24 cellular contexts compared by ENCODE assay signal in the genomic region with DNA sequence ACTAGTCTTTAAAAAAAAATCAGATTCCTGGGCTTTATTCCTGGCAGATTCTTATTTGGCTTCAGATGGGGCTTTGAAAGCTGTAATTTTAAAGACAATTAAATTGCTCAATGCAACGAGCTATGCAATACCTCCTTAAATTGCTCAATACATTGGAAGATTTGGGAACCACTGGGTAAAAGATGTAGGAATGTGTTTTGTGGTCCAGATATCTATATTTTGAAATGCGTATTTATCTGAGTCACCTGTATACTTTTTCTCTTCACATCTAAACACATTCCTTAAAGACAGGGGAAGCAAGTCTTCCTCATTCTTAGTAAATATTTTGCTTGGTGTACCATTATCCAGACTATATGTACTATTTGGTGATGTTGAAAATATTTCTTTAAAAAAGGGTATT. TPM values are rescaled to one million over a fixed set of nuclear protein-coding genes. Genes with fewer than 3 reads are reported as not detected.
A peak's percentile ranks its signal among the peaks of the same experiment; 100 is the strongest.
DNase-seq lines count a peak whose midpoint lies in the region; ATAC-seq and TF ChIP-seq lines count a peak whose summit lies in the region.
"Had no signal": no experiment of that assay in that cellular context is flagged by ENCODE, and none has a peak within 500 bp of the region (broad histone marks: within the 10 kb centered on the region; RNA-seq: fewer than 3 reads in every experiment).

No MANE protein-coding gene starts in this region.

- no peak overlapping the region for H3K18ac ChIP-seq in IMR-90 (ENCODE audit: low read depth, low read length)

- no peak for TF ChIP-seq CTCF in IMR-90 (conservative IDR thresholded peaks at IDR 0.05; ENCODE audit: low read depth, low read length)
- no peak for TF ChIP-seq CTCF in cardiac fibroblast (IDR thresholded peaks at IDR 0.05; ENCODE audit: low read depth, low read length)
- TF ChIP-seq CTCF in WTC11 (IDR thresholded peaks at IDR 0.05): no peak

- intact Hi-C loops in IMR-90 (cut with micrococcal nuclease): no loop called here

- H3K79me1 ChIP-seq in IMR-90 (ENCODE audit: low read depth in 1 of 2, low read length in 2 of 2): peaks cover 4 to 17% of the 10 kb centered on the region in 2 experiments; a peak in 3 of 4 replicates

- CTCF ChIA-PET in IMR-90 (lab: Yijun Ruan, JAX): interaction anchor here (0.6 kb wide), 1 partner anchor 21 kb away, joined by 3 read pairs; no protein-coding TSS in a partner anchor
- CTCF ChIA-PET in WTC11 (lab: Charles Lee): interaction anchor here (1.3 kb wide), 1 partner anchor 213 kb away, joined by 4 read pairs; the partner anchor contains the start of gene MAP3K5

- H3K9me1 ChIP-seq in IMR-90 (ENCODE audit: insufficient read depth, low read length): 0 out of 2 replicates have a peak, but pooled peaks cover 3% of the 10 kb centered on the region

- WGBS in IMR-90 (ENCODE audit: extremely low coverage in 2 of 2, insufficient read length in 1 of 2), 2 experiments: no CpG with 5 or more reads among the region's 2 CpGs

- no peak overlapping the region; the same call in 1 of the 2 replicates for H3K27ac ChIP-seq in IMR-90 (ENCODE audit: insufficient read depth, low read length)
- H3K27ac ChIP-seq: A549, Peyer's patch, SJCRH30 had no signal

- H3K9me3 ChIP-seq in IMR-90 (ENCODE audit: control insufficient read depth, insufficient read depth, low read length): no peaks in the 10 kb centered on the region
- H3K9me3 ChIP-seq: A549, Peyer's patch, SJCRH30 had no signal

- H4K91ac ChIP-seq in IMR-90 (ENCODE audit: insufficient read depth, low read depth, low read length): no peak overlapping the region

- H3K56ac ChIP-seq in IMR-90 (ENCODE audit: extremely low read depth, insufficient read depth, low read length): peak overlapping the region; percentile 63; the same call in 1 of the 2 replicates

- no peaks in the 10 kb centered on the region for H3K27me3 ChIP-seq in IMR-90 (ENCODE audit: control insufficient read depth, insufficient read depth, low read length)
- H3K27me3 ChIP-seq: Peyer's patch, SJCRH30 had no signal

- peak overlapping the region; percentile 73 for H2BK5ac ChIP-seq in IMR-90 (ENCODE audit: low read depth, low read length, poor library complexity, severe bottlenecking)

- H3K27me3 Mint-ChIP-seq in WTC11 (ENCODE audit: low read depth): no peaks in the 10 kb centered on the region; the same call in 1 of the 2 replicates
- H3K27me3 Mint-ChIP-seq: CD4-positive, CD25-positive, alpha-beta regulatory T cell; IgD-negative memory B cell; T-cell had no signal

- H2BK15ac ChIP-seq in IMR-90 (ENCODE audit: low read depth, low read length): no peak overlapping the region; the same call in 2 of the 3 replicates

- POLR2A ChIA-PET in IMR-90 (lab: Charles Lee; ENCODE audit: unreplicated experiment) (no interaction called here), WTC11 (lab: Charles Lee) (no interaction called here)

- peak overlapping the region; percentile 73; the same call in 1 of the 2 replicates for H3K4ac ChIP-seq in IMR-90 (ENCODE audit: low read depth, low read length)

- H3K27ac Mint-ChIP-seq in WTC11: no peak overlapping the region
- H3K27ac Mint-ChIP-seq: CD4-positive, CD25-positive, alpha-beta regulatory T cell; H9; IgD-negative memory B cell; T-cell had no signal

- no peak overlapping the region for H2AK9ac ChIP-seq in IMR-90 (replicated peaks; ENCODE audit: low read depth, low read length, poor library complexity)

- H3K4me1 ChIP-seq in IMR-90 (ENCODE audit: control insufficient read depth, insufficient read depth, low read length): peaks cover 4% of the 10 kb centered on the region
- H3K4me1 ChIP-seq: Peyer's patch, SJCRH30 had no signal

- DNase-seq in ELR (ENCODE audit: low read depth) (peak; percentile 3), IMR-90 (peak; percentile 66), cardiac fibroblast (ENCODE audit: low read depth in 2 of 2) (peak; percentile 47 to 53), iris pigment epithelial cell (ENCODE audit: low read depth) (peak; percentile 67), cerebellar nuclear complex (lab: John Stamatoyannopoulos, UW) (no peak), WTC11 (ENCODE audit: low spot score) (no peak)
- DNase-seq: CD4-positive, CD25-positive, alpha-beta regulatory T cell; DMS79; H9; Karpas-422; NCI-H1092 treated with DMSO at 0.1 percent for 48 hours; NCI-H146; NCI-H2029; NCI-H2227 treated with DMSO at 0.1 percent for 48 hours; NCI-H510A treated with DMSO at 0.1 percent for 48 hours; NCI-H748 treated with DMSO at 0.1 percent for 48 hours; NK-92 treated with Interleukin-12 subunit alpha and Interleukin-12 subunit beta, amount 100 ng/mL, for 24 hours; Peyer's patch; SJCRH30; T-cell had no signal

- H2BK120ac ChIP-seq in IMR-90 (ENCODE audit: low read depth, low read length): peak overlapping the region; percentile 86; the same call in 1 of the 2 replicates

- H4K5ac ChIP-seq in IMR-90 (ENCODE audit: low read depth, low read length): no peak overlapping the region

- no peak overlapping the region for H3K4me3 Mint-ChIP-seq in WTC11
- H3K4me3 Mint-ChIP-seq: CD4-positive, CD25-positive, alpha-beta regulatory T cell; H9; IgD-negative memory B cell; T-cell had no signal

- peak overlapping the region; percentile 84; the same call in 1 of the 2 replicates for H2BK20ac ChIP-seq in IMR-90 (ENCODE audit: low read depth, low read length)

- no peak overlapping the region for H3K14ac ChIP-seq in IMR-90 (replicated peaks; ENCODE audit: low read depth, low read length)

- TF ChIP-seq RAD21 in IMR-90 (IDR thresholded peaks at IDR 0.05; ENCODE audit: low read length): no peak

- H3K36me3 ChIP-seq in IMR-90 (ENCODE audit: control insufficient read depth, insufficient read depth, low read length): peaks cover 16% of the 10 kb centered on the region

- peak overlapping the region; percentile 65 to 66; a peak in 2 of 4 replicates for H4K8ac ChIP-seq in IMR-90 (ENCODE audit: low read depth in 2 of 2, low read length in 2 of 2)

- peak; percentile 55 for ATAC-seq in IMR-90 (ENCODE audit: low read depth)
- no peak for ATAC-seq in HG03039 (IDR thresholded peaks at IDR 0.05; ENCODE audit: unreplicated experiment)
- no peak for ATAC-seq in WTC11
- ATAC-seq: A549, GM12878, T-cell had no signal

- H4K20me1 ChIP-seq in IMR-90 (ENCODE audit: insufficient read depth, low read length): no peaks in the 10 kb centered on the region

- H3K4me1 Mint-ChIP-seq in WTC11: no peaks in the 10 kb centered on the region
- H3K4me1 Mint-ChIP-seq: IgD-negative memory B cell, T-cell had no signal

- in situ Hi-C loops in IMR-90 (cut with MboI; ENCODE audit: low sequenced_read_pairs): no loop called here

- no peak overlapping the region; the same call in 1 of the 2 replicates for H3K23ac ChIP-seq in IMR-90 (ENCODE audit: low read depth, low read length)

- no peak overlapping the region for H2AK5ac ChIP-seq in IMR-90 (ENCODE audit: low read depth, low read length)

- peaks cover 10% of the 10 kb centered on the region for H3K36me3 Mint-ChIP-seq in WTC11

- no peak overlapping the region; the same call in 1 of the 2 replicates for H3K9ac ChIP-seq in IMR-90 (ENCODE audit: low read depth, low read length)

- H3K4me3 ChIP-seq in IMR-90 (ENCODE audit: insufficient read depth, low read depth, low read length) (no peak overlapping the region), cardiac fibroblast (replicated peaks in 1 of 2; ENCODE audit: low read depth in 2 of 2, low read length in 2 of 2) (no peak overlapping the region)
- H3K4me3 ChIP-seq: A549, GM12878, Peyer's patch, SJCRH30 had no signal

- no TSS peak for BruUV-seq in IMR-90 (replicated peaks; lab: Mats Ljungman, UMichigan)

- no peak for TF ChIP-seq POLR2A in IMR-90 (IDR thresholded peaks at IDR 0.05; ENCODE audit: low read depth, low read length)

- no peak overlapping the region; the same call in 1 of the 2 replicates for H3K4me2 ChIP-seq in IMR-90 (ENCODE audit: low read depth, low read length)
- H3K4me2 ChIP-seq: A549 had no signal

- dilution Hi-C loops in IMR-90 (cut with HindIII; ENCODE audit: low sequenced_read_pairs, unreplicated experiment): no loop called here

- H3K9me3 Mint-ChIP-seq in WTC11: peaks cover 13% of the 10 kb centered on the region
- H3K9me3 Mint-ChIP-seq: T-cell had no signal

- H2AFZ ChIP-seq in IMR-90 (replicated peaks; ENCODE audit: low read length, poor library complexity): no peak overlapping the region

TF ChIP-seq in IMR-90, 13 proteins besides CTCF, POLR2A, EP300 and RAD21:
- TF ChIP-seq MAZ (IDR thresholded peaks at IDR 0.05; ENCODE audit: borderline replicate concordance, low read depth, low read length) (no peak), CEBPB (IDR thresholded peaks at IDR 0.05; ENCODE audit: low read depth, low read length) (peak; percentile 93)

TF ChIP-seq in WTC11, 78 proteins besides CTCF, POLR2A, EP300 and RAD21 (continues in another document):
- TF ChIP-seq CBFB (CRISPR knock-in tag; IDR thresholded peaks at IDR 0.05; ENCODE audit: low read depth): no peak
- no peak for TF ChIP-seq SMAD4 (CRISPR knock-in tag; IDR thresholded peaks at IDR 0.05)
- TF ChIP-seq PRRX2 (CRISPR knock-in tag; IDR thresholded peaks at IDR 0.05): no peak
- no peak for TF ChIP-seq CREM (CRISPR knock-in tag; IDR thresholded peaks at IDR 0.05)
- TF ChIP-seq SP1 (CRISPR knock-in tag; conservative IDR thresholded peaks at IDR 0.05): no peak
- TF ChIP-seq ZNF219 (CRISPR knock-in tag; IDR thresholded peaks at IDR 0.05; ENCODE audit: borderline replicate concordance): no peak
- TF ChIP-seq ETV6 (CRISPR knock-in tag; IDR thresholded peaks at IDR 0.05): no peak
- TF ChIP-seq ZNF423 (CRISPR knock-in tag; IDR thresholded peaks at IDR 0.05): no peak
- TF ChIP-seq, protein P1, sequence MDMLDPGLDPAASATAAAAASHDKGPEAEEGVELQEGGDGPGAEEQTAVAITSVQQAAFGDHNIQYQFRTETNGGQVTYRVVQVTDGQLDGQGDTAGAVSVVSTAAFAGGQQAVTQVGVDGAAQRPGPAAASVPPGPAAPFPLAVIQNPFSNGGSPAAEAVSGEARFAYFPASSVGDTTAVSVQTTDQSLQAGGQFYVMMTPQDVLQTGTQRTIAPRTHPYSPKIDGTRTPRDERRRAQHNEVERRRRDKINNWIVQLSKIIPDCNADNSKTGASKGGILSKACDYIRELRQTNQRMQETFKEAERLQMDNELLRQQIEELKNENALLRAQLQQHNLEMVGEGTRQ (CRISPR knock-in tag; IDR thresholded peaks at IDR 0.05): no peak
- no peak for TF ChIP-seq FOXK1 (CRISPR knock-in tag; IDR thresholded peaks at IDR 0.05)
- TF ChIP-seq HMGA2 (CRISPR knock-in tag; IDR thresholded peaks at IDR 0.05): no peak
- no peak for TF ChIP-seq EMX1 (CRISPR knock-in tag; IDR thresholded peaks at IDR 0.05)
- TF ChIP-seq ELF4 (CRISPR knock-in tag; IDR thresholded peaks at IDR 0.05; ENCODE audit: low read depth): no peak
- no peak for TF ChIP-seq ZNF396 (CRISPR knock-in tag; IDR thresholded peaks at IDR 0.05; ENCODE audit: borderline replicate concordance)

RNA-seq across cellular contexts. Expression of gene MAP7, which starts 29.6 kb away (rescaled TPM):
- total RNA-seq in IMR-90 (2012; rRNA removed): 0.28 and 0.36 TPM in 2 replicates
- 0.19 TPM in 2 replicates for polyA plus RNA-seq in IMR-90 (2012; rRNA removed)
- 0.18 and 0.22 TPM in 2 replicates for polyA plus RNA-seq in IMR-90 (2012; cell fraction: cytosol; rRNA removed)
- 0.24 and 0.40 TPM in 2 replicates for polyA plus RNA-seq in IMR-90 (2012; cell fraction: nucleus; rRNA removed; ENCODE audit: low replicate concordance)
- 56.6 to 60.5 TPM (median 59.1 TPM) in 3 replicates for total RNA-seq in WTC11 (2021)

Comparison
In these comparisons a context has a peak if more than half of its experiments do, and no peak if none do; other contexts are left out.
1. DNase-seq: peak in ELR (single experiment), IMR-90 (single experiment), cardiac fibroblast (2 of 2) and iris pigment epithelial cell (single experiment); none in cerebellar nuclear complex (0 of 2) and WTC11 (single experiment).
2. RNA of gene MAP7, which starts 29.6 kb away (total RNA-seq): 56.6 to 60.5 TPM in WTC11; 0.28 to 0.36 TPM in IMR-90; every median in the first group is over 10 times any median in the second.